In genomic region chr5:163614787-163615186, GRCh38 we compare ENCODE assay signal across 17 cellular contexts.
DNase-seq lines count a peak whose midpoint lies in the region; ATAC-seq lines count a peak whose summit lies in the region.
"Had no signal": no experiment of that assay in that cellular context is flagged by ENCODE, and none has a peak within 500 bp of the region (broad histone marks: within the 10 kb centered on the region; RNA-seq: fewer than 3 reads in every experiment).

No MANE protein-coding gene starts in this region.

- ATAC-seq in HG03280 (IDR thresholded peaks at IDR 0.05; ENCODE audit: unreplicated experiment) (no peak), GM21447 (IDR thresholded peaks at IDR 0.05; ENCODE audit: unreplicated experiment) (no peak), GM19324 (IDR thresholded peaks at IDR 0.05; ENCODE audit: low FRiP score, unreplicated experiment) (no peak)

- DNase-seq in DMS 273 treated with DMSO at 0.1 percent for 48 hours (lab: John Stamatoyannopoulos, UW), result peak; percentile 19
- DNase-seq in NCI-H446 (lab: John Stamatoyannopoulos, UW), result peak; percentile 21 to 66
- DNase-seq in inferior parietal cortex (ENCODE audit: extremely low spot score), result peak; percentile 55
- DNase-seq in C1 segment of cervical spinal cord (lab: John Stamatoyannopoulos, UW), result no peak
- DNase-seq: H7, NCI-H1436 treated with DMSO at 0.1 percent for 48 hours, NCI-H2029 treated with DMSO at 0.1 percent for 48 hours, NCI-H524, Peyer's patch, Right ventricle myocardium superior had no signal

- peak overlapping the region; percentile 69 for H3K27ac ChIP-seq in cingulate gyrus (ENCODE audit: low read depth, low read length)
- H3K27ac ChIP-seq: C4-2B, HL-60, Peyer's patch, SK-N-MC had no signal

Comparison
In these comparisons a context has a peak if more than half of its experiments do, and no peak if none do; other contexts are left out.
1. DNase-seq: peak in DMS 273 treated with DMSO at 0.1 percent for 48 hours (single experiment), NCI-H446 (2 of 2) and inferior parietal cortex (single experiment); none in C1 segment of cervical spinal cord (0 of 14).